27 cellular contexts compared by ENCODE assay signal in the genomic region with DNA sequence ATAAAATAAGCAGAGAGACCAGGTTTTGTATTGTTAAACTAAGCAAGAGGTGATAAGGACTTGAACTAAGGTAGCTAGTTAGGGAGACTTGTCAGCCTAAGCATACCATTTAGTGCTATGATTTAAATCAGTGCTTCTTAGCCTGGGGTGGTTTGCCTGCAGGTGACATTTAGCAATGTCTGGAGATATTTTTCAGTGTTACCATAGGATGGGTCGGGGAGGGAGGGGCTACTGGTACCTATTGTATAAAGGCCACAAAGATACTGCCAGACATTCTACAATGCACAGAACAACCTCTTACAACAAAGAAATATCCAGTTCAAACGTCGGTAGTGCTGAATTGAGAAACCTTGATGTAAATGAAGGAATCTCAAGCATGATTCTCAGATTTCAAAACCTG. TPM values are rescaled to one million over a fixed set of nuclear protein-coding genes. Genes with fewer than 3 reads are reported as not detected.
"Had no signal": no experiment of that assay in that cellular context is flagged by ENCODE, and none has a peak within 500 bp of the region (broad histone marks: within the 10 kb centered on the region; RNA-seq: fewer than 3 reads in every experiment).

No MANE protein-coding gene starts in this region.

- H3K9ac ChIP-seq: parathyroid adenoma had no signal

- H3K4me3 ChIP-seq: breast epithelium, colonic mucosa, esophagus muscularis mucosa, gastrocnemius medialis, right lobe of liver, tibial artery had no signal

- H3K27ac ChIP-seq: breast epithelium, colonic mucosa, esophagus muscularis mucosa, parathyroid adenoma, right lobe of liver, tibial artery, VCaP had no signal

- H3K4me3 Mint-ChIP-seq: activated CD4-positive, alpha-beta memory T cell treated with anti-CD3 and anti-CD28 coated beads, Interleukin-2, amount 10 ng/mL, durations not matched to agents 7 days and 5 days; activated CD4-positive, alpha-beta T cell treated with anti-CD3 and anti-CD28 coated beads, Interleukin-2, amount 10 ng/mL, durations not matched to agents 24 days and 14 days; activated T-cell treated with anti-CD3 and anti-CD28 coated beads, Interleukin-2, amount 50 U/mL, for 72 hours; nephron progenitor cell had no signal

- H3K9me3 Mint-ChIP-seq: activated CD4-positive, alpha-beta memory T cell treated with anti-CD3 and anti-CD28 coated beads, Interleukin-2, amount 10 ng/mL, durations not matched to agents 7 days and 5 days; activated CD4-positive, alpha-beta T cell treated with anti-CD3 and anti-CD28 coated beads, Interleukin-2, amount 10 ng/mL, durations not matched to agents 24 days and 14 days; activated T-cell treated with anti-CD3 and anti-CD28 coated beads, Interleukin-2, amount 50 U/mL, for 72 hours; effector memory CD8-positive, alpha-beta T cell; nephron progenitor cell; T-helper 2 cell treated with Interferon-gamma antibody and Interleukin-4, amounts not matched to agents 5 μg/mL and 100 μg/mL, for 36 hours had no signal

- H3K4me1 ChIP-seq: colonic mucosa had no signal

- H3K27ac Mint-ChIP-seq: activated CD4-positive, alpha-beta T cell treated with anti-CD3 and anti-CD28 coated beads, Interleukin-2, amount 10 ng/mL, durations not matched to agents 24 days and 14 days; nephron progenitor cell had no signal

- H3K27me3 Mint-ChIP-seq: activated CD4-positive, alpha-beta memory T cell treated with anti-CD3 and anti-CD28 coated beads, Interleukin-2, amount 10 ng/mL, durations not matched to agents 7 days and 5 days; activated CD4-positive, alpha-beta T cell treated with anti-CD3 and anti-CD28 coated beads, Interleukin-2, amount 10 ng/mL, durations not matched to agents 24 days and 14 days; effector memory CD8-positive, alpha-beta T cell had no signal

- DNase-seq: activated CD4-positive, alpha-beta memory T cell treated with anti-CD3 and anti-CD28 coated beads, Interleukin-2, amount 10 ng/mL, durations not matched to agents 7 days and 5 days; activated CD4-positive, alpha-beta T cell treated with anti-CD3 and anti-CD28 coated beads, Interleukin-2, amount 10 ng/mL, durations not matched to agents 24 days and 14 days; activated effector memory CD4-positive, alpha-beta T cell treated with anti-CD3 and anti-CD28 coated beads, Interleukin-2, amount 50 U/mL, for 16 hours; activated naive CD4-positive, alpha-beta T cell treated with anti-CD3 and anti-CD28 coated beads, Interleukin-2, amount 50 U/mL, for 16 hours; activated T-cell treated with anti-CD3 and anti-CD28 coated beads, Interleukin-2, amount 50 U/mL, for 72 hours; amniotic stem cell; colonic mucosa; dorsolateral prefrontal cortex; effector memory CD8-positive, alpha-beta T cell; gastrocnemius medialis; hypothalamus; left ventricle myocardium superior; mammary epithelial cell; midbrain; nephron progenitor cell; nucleus accumbens; right lobe of liver; small intestine; stimulated activated CD4-positive, alpha-beta T cell treated with anti-CD3 and anti-CD28 coated beads, Interleukin-15, amount 100 ng/mL, for 24 hours; stimulated activated naive CD4-positive, alpha-beta T cell; tibial artery had no signal

- H3K9me3 ChIP-seq: breast epithelium, colonic mucosa, esophagus muscularis mucosa, gastrocnemius medialis, right lobe of liver, tibial artery had no signal

- ATAC-seq: activated CD4-positive, CD25-positive, alpha-beta regulatory T cell treated with anti-CD3 and anti-CD28 coated beads, Interleukin-2, amount 50 U/mL, for 24 hours; activated T-cell treated with anti-CD3 and anti-CD28 coated beads, Interleukin-2, amount 50 U/mL, for 72 hours; effector memory CD8-positive, alpha-beta T cell; gastrocnemius medialis; left ventricle myocardium superior; right lobe of liver had no signal

- H3K27me3 ChIP-seq: breast epithelium, colonic mucosa, dorsolateral prefrontal cortex, esophagus muscularis mucosa, gastrocnemius medialis, right lobe of liver, tibial artery had no signal

RNA-seq across cellular contexts. Expression of a gene that starts 50.9 kb away (rescaled TPM):
- total RNA-seq: activated CD4-positive, alpha-beta T cell treated with anti-CD3 and anti-CD28 coated beads, Interleukin-2, amount 10 ng/mL, durations not matched to agents 24 days and 14 days; mammary epithelial cell had no signal
- polyA plus RNA-seq: mammary epithelial cell had no signal
